8 cellular contexts compared by ENCODE assay signal in the genomic region with DNA sequence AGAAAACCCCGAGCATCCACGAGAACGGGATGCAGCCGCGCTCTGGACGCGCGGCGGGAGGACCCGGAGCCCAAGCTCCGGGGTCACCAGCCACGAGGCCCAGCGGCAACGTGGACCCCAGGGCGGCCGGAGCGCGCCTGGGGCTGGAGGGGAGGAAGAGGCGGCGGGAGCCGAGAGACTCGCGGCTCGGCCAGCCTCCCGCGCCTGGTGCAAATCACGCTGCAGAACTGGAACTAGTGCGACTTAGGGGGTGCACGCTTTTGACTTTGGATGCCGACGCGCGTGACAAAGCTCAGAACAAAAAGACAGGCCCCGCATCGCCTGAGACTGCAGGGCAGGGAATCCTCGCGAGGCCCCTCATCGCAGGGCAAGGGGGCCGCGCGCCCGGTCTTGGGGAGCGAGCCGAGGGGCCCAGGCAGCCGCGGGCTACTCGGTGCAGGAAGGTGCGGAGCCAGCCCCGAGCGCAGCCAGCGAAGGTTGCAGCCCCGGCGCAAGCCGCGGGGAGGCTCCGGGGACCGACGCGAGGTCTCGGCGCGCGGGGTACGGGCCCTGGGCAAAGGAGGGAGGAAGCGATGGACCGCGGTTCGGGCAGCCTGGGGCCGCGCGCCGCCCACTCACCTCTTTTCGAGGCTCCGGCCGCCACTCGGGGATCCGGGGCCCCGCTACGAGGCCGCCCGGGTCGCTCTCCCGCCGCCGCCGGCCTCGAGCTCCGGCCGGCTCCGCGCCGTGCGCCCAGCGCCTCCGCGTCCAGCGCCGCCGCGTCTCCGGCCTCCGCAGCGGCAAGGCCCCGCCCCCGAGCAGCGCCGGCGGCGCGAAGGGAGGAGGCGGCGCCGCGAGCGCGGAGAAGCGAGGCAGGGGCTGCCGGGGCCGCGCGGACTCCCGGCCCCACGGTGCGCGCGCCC. TPM values are rescaled to one million over a fixed set of nuclear protein-coding genes. Genes with fewer than 3 reads are reported as not detected.
DNase-seq lines count a peak whose midpoint lies in the region; ATAC-seq, FAIRE-seq and TF ChIP-seq lines count a peak whose summit lies in the region.

A gene with protein sequence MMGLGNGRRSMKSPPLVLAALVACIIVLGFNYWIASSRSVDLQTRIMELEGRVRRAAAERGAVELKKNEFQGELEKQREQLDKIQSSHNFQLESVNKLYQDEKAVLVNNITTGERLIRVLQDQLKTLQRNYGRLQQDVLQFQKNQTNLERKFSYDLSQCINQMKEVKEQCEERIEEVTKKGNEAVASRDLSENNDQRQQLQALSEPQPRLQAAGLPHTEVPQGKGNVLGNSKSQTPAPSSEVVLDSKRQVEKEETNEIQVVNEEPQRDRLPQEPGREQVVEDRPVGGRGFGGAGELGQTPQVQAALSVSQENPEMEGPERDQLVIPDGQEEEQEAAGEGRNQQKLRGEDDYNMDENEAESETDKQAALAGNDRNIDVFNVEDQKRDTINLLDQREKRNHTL (minus strand): TSS at position 766 of the 902 bp plus-strand sequence. CDS start 20,238 bp downstream, outside the sequence.

- no peak for TF ChIP-seq RAD21 in A549 (conservative IDR thresholded peaks at IDR 0.05 in 1 of 2, IDR thresholded peaks at IDR 0.05 in 1 of 2)

- CTCF ChIA-PET in A549 (lab: Yijun Ruan, JAX), result interaction anchor here (0.9 to 3.7 kb wide), 14 partner anchors 11 to 142 kb away, joined by 3 to 20 read pairs (median 4); no protein-coding TSS in a partner anchor
- CTCF ChIA-PET in activated CD4-positive, alpha-beta memory T cell treated with anti-CD3 and anti-CD28 coated beads, Interleukin-2, amount 10 ng/mL, durations not matched to agents 7 days and 5 days (lab: Charles Lee), result interaction anchor here (1.1 kb wide), 1 partner anchor 241 kb away, joined by 3 read pairs; no protein-coding TSS in a partner anchor

- TF ChIP-seq EP300 in A549 (IDR thresholded peaks at IDR 0.05), result no peak
- TF ChIP-seq EP300 in esophagus muscularis mucosa (IDR thresholded peaks at IDR 0.05), result no peak
- no peak for TF ChIP-seq EP300 in tibial nerve (IDR thresholded peaks at IDR 0.05)

- no peaks in the 10 kb centered on the region for H3K9me3 Mint-ChIP-seq in activated CD4-positive, alpha-beta memory T cell treated with anti-CD3 and anti-CD28 coated beads, Interleukin-2, amount 10 ng/mL, durations not matched to agents 7 days and 5 days

- DNase-seq in A549 (ENCODE audit: low read depth in 1 of 2, low spot score in 1 of 2), result peak; percentile 56 to 63
- DNase-seq in GM13977 (ENCODE audit: low spot score), result peak; percentile 83
- DNase-seq in NCI-H1930 (lab: John Stamatoyannopoulos, UW), result peak; percentile 46 to 61
- DNase-seq in activated CD4-positive, alpha-beta memory T cell treated with anti-CD3 and anti-CD28 coated beads, Interleukin-2, amount 10 ng/mL, durations not matched to agents 7 days and 5 days, result peak; percentile 36
- DNase-seq in esophagus muscularis mucosa (ENCODE audit: extremely low spot score), result no peak
- DNase-seq in tibial nerve (ENCODE audit: low spot score in 2 of 2), result no peak

- H3K4me1 Mint-ChIP-seq in activated CD4-positive, alpha-beta memory T cell treated with anti-CD3 and anti-CD28 coated beads, Interleukin-2, amount 10 ng/mL, durations not matched to agents 7 days and 5 days, result peaks cover 17% of the 10 kb centered on the region

- H3K4me1 ChIP-seq in A549 (peaks cover 49% of the 10 kb centered on the region), esophagus muscularis mucosa (peaks cover 7 to 19% (median 15%) of the 10 kb centered on the region in 4 donors), mucosa of stomach (ENCODE audit: control insufficient read depth, insufficient read depth, low read length) (peaks cover 26% of the 10 kb centered on the region), tibial nerve (peaks cover 0 to 14% (median 3%) of the 10 kb centered on the region in 4 donors)

- WGBS in A549 (ENCODE audit: missing lambda C conversion rate), result 2% methylated on average over 61 of the region's 126 CpGs
- under 1% methylated on average over 39 of the region's 126 CpGs for WGBS in esophagus muscularis mucosa
- whole genome bisulfite sequencing in tibial nerve, 2 donors, result 1% methylated on average over 37 to 93 of the region's 126 CpGs

- peak within 1 kb of the TSS; percentile 85 to 96 for H3K27ac ChIP-seq in A549
- peak within 1 kb of the TSS; percentile 71 to 83 (median 78) for H3K27ac ChIP-seq in esophagus muscularis mucosa (replicated peaks in 1 of 4)
- H3K27ac ChIP-seq in tibial nerve, result peak within 1 kb of the TSS; percentile 16 to 87 (median 70)

- peak within 1 kb of the TSS; percentile 88 for H3K9ac ChIP-seq in mucosa of stomach (ENCODE audit: low read length)

- peak within 1 kb of the TSS; percentile 60 for H3K4me3 ChIP-seq in A549
- H3K4me3 ChIP-seq in esophagus muscularis mucosa, result peak within 1 kb of the TSS; percentile 58 to 85 (median 72)
- peak within 1 kb of the TSS; percentile 23 for H3K4me3 ChIP-seq in mucosa of stomach (ENCODE audit: low read length)
- peak within 1 kb of the TSS; percentile 42 to 70 (median 55) for H3K4me3 ChIP-seq in tibial nerve

- H3K9me3 ChIP-seq in A549 (no peaks in the 10 kb centered on the region), esophagus muscularis mucosa (no peaks in the 10 kb centered on the region), mucosa of stomach (ENCODE audit: control insufficient read depth, low read length) (no peaks in the 10 kb centered on the region), tibial nerve (no peaks in the 10 kb centered on the region)

- H3K36me3 ChIP-seq in esophagus muscularis mucosa, result no peaks in the 10 kb centered on the region
- H3K36me3 ChIP-seq in mucosa of stomach (ENCODE audit: control insufficient read depth, insufficient read depth, low read length), result no peaks in the 10 kb centered on the region
- no peaks in the 10 kb centered on the region for H3K36me3 ChIP-seq in tibial nerve

- POLR2A ChIA-PET in A549 (lab: Yijun Ruan, JAX), result interaction anchor here (0.6 to 2.4 kb wide), 3 partner anchors 28 to 36 kb away, joined by 4 to 12 read pairs (median 10); no protein-coding TSS in a partner anchor
- POLR2A ChIA-PET in activated CD4-positive, alpha-beta memory T cell treated with anti-CD3 and anti-CD28 coated beads, Interleukin-2, amount 10 ng/mL, durations not matched to agents 7 days and 5 days (lab: Charles Lee), result no interaction called here

- no peaks in the 10 kb centered on the region for H3K36me3 Mint-ChIP-seq in activated CD4-positive, alpha-beta memory T cell treated with anti-CD3 and anti-CD28 coated beads, Interleukin-2, amount 10 ng/mL, durations not matched to agents 7 days and 5 days (ENCODE audit: low read depth)

- in situ Hi-C loops in GM13977 (cut with MboI; ENCODE audit: low pct_unique_long_range_greater_than_20kb, low sequenced_read_pairs, unreplicated experiment), result no loop called here

- H3K4me2 ChIP-seq in A549, result peak within 1 kb of the TSS; percentile 87

- peak; percentile 83 to 89 for ATAC-seq in A549
- ATAC-seq in HG02763 (IDR thresholded peaks at IDR 0.05; ENCODE audit: unreplicated experiment), result peak; percentile 73

- no peak for FAIRE-seq in A549 (lab: Jason Lieb, UNC)

- peak within 1 kb of the TSS; percentile 75 for H3K4me3 Mint-ChIP-seq in activated CD4-positive, alpha-beta memory T cell treated with anti-CD3 and anti-CD28 coated beads, Interleukin-2, amount 10 ng/mL, durations not matched to agents 7 days and 5 days

- TF ChIP-seq CTCF in A549 (IDR thresholded peaks at IDR 0.05) (no peak), GM13977 (IDR thresholded peaks at IDR 0.05; ENCODE audit: extremely low read depth, insufficient read depth, missing control alignments) (peak; percentile 36), esophagus muscularis mucosa (IDR thresholded peaks at IDR 0.05) (peak in 1 of 3 experiments; percentile 32), tibial nerve (IDR thresholded peaks at IDR 0.05) (peak in 1 of 5 experiments; percentile 37)

- TF ChIP-seq POLR2A in A549 (IDR thresholded peaks at IDR 0.05; ENCODE audit: low read length) (peak; percentile 60), esophagus muscularis mucosa (IDR thresholded peaks at IDR 0.05; ENCODE audit: low read depth) (no peak), tibial nerve (IDR thresholded peaks at IDR 0.05) (no peak)

- intact Hi-C loops in esophagus muscularis mucosa (cut with DNase I), result no loop called here

- H3K27me3 Mint-ChIP-seq in activated CD4-positive, alpha-beta memory T cell treated with anti-CD3 and anti-CD28 coated beads, Interleukin-2, amount 10 ng/mL, durations not matched to agents 7 days and 5 days, result peaks cover 42% of the 10 kb centered on the region

- H3K27me3 ChIP-seq in esophagus muscularis mucosa, result no peaks in the 10 kb centered on the region
- no peaks in the 10 kb centered on the region for H3K27me3 ChIP-seq in mucosa of stomach (ENCODE audit: control insufficient read depth, insufficient read depth, low read length)
- H3K27me3 ChIP-seq in tibial nerve, result no peaks in the 10 kb centered on the region

- H3K27ac Mint-ChIP-seq in activated CD4-positive, alpha-beta memory T cell treated with anti-CD3 and anti-CD28 coated beads, Interleukin-2, amount 10 ng/mL, durations not matched to agents 7 days and 5 days, result no peak within 1 kb of the TSS

TF ChIP-seq in A549, 52 proteins besides CTCF, POLR2A, EP300 and RAD21 (continues in another document):
- TF ChIP-seq, protein P1, sequence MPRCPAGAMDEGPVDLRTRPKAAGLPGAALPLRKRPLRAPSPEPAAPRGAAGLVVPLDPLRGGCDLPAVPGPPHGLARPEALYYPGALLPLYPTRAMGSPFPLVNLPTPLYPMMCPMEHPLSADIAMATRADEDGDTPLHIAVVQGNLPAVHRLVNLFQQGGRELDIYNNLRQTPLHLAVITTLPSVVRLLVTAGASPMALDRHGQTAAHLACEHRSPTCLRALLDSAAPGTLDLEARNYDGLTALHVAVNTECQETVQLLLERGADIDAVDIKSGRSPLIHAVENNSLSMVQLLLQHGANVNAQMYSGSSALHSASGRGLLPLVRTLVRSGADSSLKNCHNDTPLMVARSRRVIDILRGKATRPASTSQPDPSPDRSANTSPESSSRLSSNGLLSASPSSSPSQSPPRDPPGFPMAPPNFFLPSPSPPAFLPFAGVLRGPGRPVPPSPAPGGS (IDR thresholded peaks at IDR 0.05), result peak; percentile 61; the same call in 2 of the 3 replicates
- TF ChIP-seq HOXB5 (CRISPR knock-in tag; IDR thresholded peaks at IDR 0.05), result no peak
- no peak for TF ChIP-seq FOSB (CRISPR knock-in tag; IDR thresholded peaks at IDR 0.05)
- TF ChIP-seq, protein P2, sequence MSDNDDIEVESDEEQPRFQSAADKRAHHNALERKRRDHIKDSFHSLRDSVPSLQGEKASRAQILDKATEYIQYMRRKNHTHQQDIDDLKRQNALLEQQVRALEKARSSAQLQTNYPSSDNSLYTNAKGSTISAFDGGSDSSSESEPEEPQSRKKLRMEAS (IDR thresholded peaks at IDR 0.05), result peak; percentile 59

RNA-seq across cellular contexts. Expression of the gene that starts here (rescaled TPM):
- polyA plus RNA-seq in A549 (2011; rRNA removed) (126 and 145 TPM in 2 replicates), A549 (2017; fragmentation: RNase III; extraction: RNeasy Plus Mini Kit Qiagen cat#74134 plus additional on column Dnase treatment) (125 to 160 TPM (median 136 TPM) in 3 replicates)
- polyA plus RNA-seq in A549 (2012; cell fraction: cytosol; rRNA removed), result 53.8 and 57.3 TPM in 2 replicates
- polyA plus RNA-seq in A549 (2012; cell fraction: nucleus; rRNA removed), result 31.9 and 43.5 TPM in 2 replicates
- 65.3 and 72.1 TPM in 2 replicates for polyA minus RNA-seq in A549 (2011; rRNA and poly(A)+ RNA removed)
- 1 to 10 TPM; 3.2 to 4.4 TPM for total RNA-seq in activated CD4-positive, alpha-beta memory T cell treated with anti-CD3 and anti-CD28 coated beads, Interleukin-2, amount 10 ng/mL, durations not matched to agents 7 days and 5 days
- total RNA-seq in esophagus muscularis mucosa (1 to 10 TPM; 2.9 to 8.6 (median 7.6) TPM), tibial nerve (10 to 100 TPM in 3 of 4 donors, 1 to 10 TPM in 1; 9.8 to 15.7 (median 12.7) TPM)

Comparison
In these comparisons a context has a peak if more than half of its experiments do, and no peak if none do; other contexts are left out.
1. DNase-seq: peak in A549 (2 of 2), GM13977 (single experiment), NCI-H1930 (2 of 2) and activated CD4-positive, alpha-beta memory T cell treated with anti-CD3 and anti-CD28 coated beads, Interleukin-2, amount 10 ng/mL, durations not matched to agents 7 days and 5 days (single experiment); none in esophagus muscularis mucosa (single experiment) and tibial nerve (0 of 2).
2. Peak in every context shown above with its lines, with median percentiles within 50 percentile points of each other: H3K27ac ChIP-seq and H3K4me3 ChIP-seq.